In genomic region chr14:102629011-102629444, GRCh38 we compare ENCODE assay signal across 1 cellular context.
TF ChIP-seq lines count a peak whose summit lies in the region.

No MANE protein-coding gene starts in this region.

TF ChIP-seq in K562, 482 proteins besides CTCF, POLR2A, EP300 and RAD21 (continued from another document and continues in another):
- TF ChIP-seq AFF1 (IDR thresholded peaks at IDR 0.05; ENCODE audit: low read depth in 1 of 2, partially characterized antibody in 2 of 2) (no peak), TFAP4 (CRISPR knock-in tag; IDR thresholded peaks at IDR 0.05; ENCODE audit: borderline replicate concordance) (0 out of 2 replicates have a peak, but pooled peaks have one; percentile 28), NFE2L1 (tag; IDR thresholded peaks at IDR 0.05; ENCODE audit: borderline replicate concordance, low read depth) (no peak), MTF1 (CRISPR knock-in tag; IDR thresholded peaks at IDR 0.05; ENCODE audit: borderline replicate concordance) (no peak), THRAP3 (IDR thresholded peaks at IDR 0.05; ENCODE audit: borderline replicate concordance) (no peak), KHSRP (IDR thresholded peaks at IDR 0.05) (no peak; the same call in 1 of the 2 replicates), MYNN (IDR thresholded peaks at IDR 0.05) (no peak), MYNN (CRISPR knock-in tag; IDR thresholded peaks at IDR 0.05) (no peak), SRSF7 (optimal IDR thresholded peaks at IDR 0.05; ENCODE audit: low read depth, low read length) (no peak), ZBTB34 (CRISPR knock-in tag; IDR thresholded peaks at IDR 0.05) (no peak), ZNF146 (CRISPR knock-in tag; IDR thresholded peaks at IDR 0.05; ENCODE audit: unreplicated experiment) (no peak), CEBPB (tag; IDR thresholded peaks at IDR 0.05) (no peak), ZKSCAN8 (CRISPR knock-in tag; IDR thresholded peaks at IDR 0.05) (no peak), ZBTB2 (IDR thresholded peaks at IDR 0.05) (no peak), ZNF584 (CRISPR knock-in tag; IDR thresholded peaks at IDR 0.05; ENCODE audit: low read depth) (no peak), FOXO4 (CRISPR knock-in tag; IDR thresholded peaks at IDR 0.05) (no peak), MNT (conservative IDR thresholded peaks at IDR 0.05) (peak; percentile 86 to 92), SMARCA4 (IDR thresholded peaks at IDR 0.05) (peak; percentile 55), ELK1 (CRISPR knock-in tag; IDR thresholded peaks at IDR 0.05) (no peak), GTF2A2 (tag; IDR thresholded peaks at IDR 0.05) (no peak), FOXA1 (IDR thresholded peaks at IDR 0.05; ENCODE audit: borderline replicate concordance) (no peak), NFIX (CRISPR knock-in tag; IDR thresholded peaks at IDR 0.05; ENCODE audit: low read depth) (no peak), HDAC1 (IDR thresholded peaks at IDR 0.05) (peak in 1 of 2 experiments; percentile 85; a peak in 2 of 4 replicates), ZNF324 (CRISPR knock-in tag; IDR thresholded peaks at IDR 0.05) (no peak), EWSR1 (IDR thresholded peaks at IDR 0.05; ENCODE audit: borderline replicate concordance, low read depth, partially characterized antibody) (no peak), RCOR1 (IDR thresholded peaks at IDR 0.05; ENCODE audit: borderline replicate concordance in 1 of 2, low read depth in 2 of 2, low read length in 2 of 2) (peak in 1 of 2 experiments; percentile 63; a peak in 1 of 4 replicates), BRF1 (IDR thresholded peaks at IDR 0.05; ENCODE audit: borderline replicate concordance, extremely low read depth, insufficient read length) (no peak), SMAD1 (IDR thresholded peaks at IDR 0.05; ENCODE audit: low read depth, low read length, partially characterized antibody) (no peak), CBFA2T3 (IDR thresholded peaks at IDR 0.05) (peak; percentile 66; the same call in 1 of the 2 replicates), ATF7 (IDR thresholded peaks at IDR 0.05) (peak; percentile 37; the same call in 1 of the 2 replicates), ZNF407 (IDR thresholded peaks at IDR 0.05; ENCODE audit: low read depth) (no peak), MEIS2 (IDR thresholded peaks at IDR 0.05; ENCODE audit: partially characterized antibody) (peak; percentile 12), CBX1 (IDR thresholded peaks at IDR 0.05; ENCODE audit: low read depth) (no peak), KAT7 (CRISPR knock-in tag; IDR thresholded peaks at IDR 0.05; ENCODE audit: borderline replicate concordance) (no peak), NR2F6 (CRISPR knock-in tag; IDR thresholded peaks at IDR 0.05) (no peak), E2F5 (CRISPR knock-in tag; IDR thresholded peaks at IDR 0.05) (no peak), KLF16 (IDR thresholded peaks at IDR 0.05) (no peak), FOXA3 (CRISPR knock-in tag; conservative IDR thresholded peaks at IDR 0.05 in 1 of 2, IDR thresholded peaks at IDR 0.05 in 1 of 2) (peak in 1 of 2 experiments; percentile 27; a peak in 1 of 4 replicates), TAF1 (IDR thresholded peaks at IDR 0.05; ENCODE audit: control insufficient read depth, extremely low read depth, insufficient read depth, low read length, severe bottlenecking) (no peak)
